In genomic region chr3:72322264-72322976, GRCh38 we compare ENCODE assay signal across 30 cellular contexts.
"Had no signal": no experiment of that assay in that cellular context is flagged by ENCODE, and none has a peak within 500 bp of the region (broad histone marks: within the 10 kb centered on the region; RNA-seq: fewer than 3 reads in every experiment).

No MANE protein-coding gene starts in this region.

- H3K4me2 ChIP-seq: smooth muscle cell had no signal

- DNase-seq: effector CD8-positive, alpha-beta T cell; endodermal cell; foreskin keratinocyte; heart right ventricle; hippocampal formation; left cardiac atrium; left lung; mesenchymal stem cell; mucosa of descending colon; naive B cell; pancreas; retina; stimulated activated CD4-positive, alpha-beta T cell treated with anti-CD3 and anti-CD28 coated beads, Interleukin-12 subunit alpha, Interleukin-12 subunit beta, amount 100 ng/mL, for 4 hours; stimulated activated CD4-positive, alpha-beta T cell treated with anti-CD3 and anti-CD28 coated beads, Interleukin-1b, Interleukin-23, amount 100 ng/mL, for 48 hours; stimulated activated CD4-positive, alpha-beta T cell treated with anti-CD3 and anti-CD28 coated beads, Interleukin-4, amount 100 ng/mL, for 1 hour; stimulated activated CD8-positive, alpha-beta memory T cell treated with anti-CD3 and anti-CD28 coated beads, Interleukin-4, amount 100 ng/mL, for 48 hours; stimulated activated naive CD4-positive, alpha-beta T cell; stimulated activated naive CD8-positive, alpha-beta T cell treated with anti-CD3 and anti-CD28 coated beads, Interleukin-15, amount 100 ng/mL, for 72 hours; transverse colon; upper lobe of right lung; uterus had no signal

- H3K4me1 ChIP-seq: foreskin keratinocyte, left lung, upper lobe of right lung, uterus had no signal

- H3K27me3 ChIP-seq: esophagus muscularis mucosa, foreskin keratinocyte, gastroesophageal sphincter, heart right ventricle, left lung, neutrophil, pancreas, suprapubic skin, transverse colon, upper lobe of right lung, uterus had no signal

- H3K27ac ChIP-seq: epithelial cell of prostate, esophagus muscularis mucosa, foreskin keratinocyte, gastroesophageal sphincter, heart right ventricle, left lung, neutrophil, pancreas, suprapubic skin, transverse colon, upper lobe of right lung, uterus had no signal

- H3K4me3 ChIP-seq: esophagus muscularis mucosa, gastroesophageal sphincter, heart right ventricle, left lung, mucosa of descending colon, pancreas, smooth muscle cell, suprapubic skin, transverse colon, upper lobe of right lung, uterus had no signal

- H3K36me3 ChIP-seq: esophagus muscularis mucosa, gastroesophageal sphincter, heart right ventricle, left lung, neutrophil, pancreas, suprapubic skin, transverse colon, upper lobe of right lung, uterus had no signal

- ATAC-seq: foreskin keratinocyte; gastroesophageal sphincter; heart right ventricle; left cardiac atrium; left lung; mucosa of descending colon; natural killer cell treated with Interleukin-12 subunit alpha and Interleukin-12 subunit beta and Interleukin-15 and Interleukin-18, amount 100 ng/mL, for 72 hours; pancreas; sciatic nerve; stimulated activated naive CD8-positive, alpha-beta T cell treated with anti-CD3 and anti-CD28 coated beads, Interleukin-15, amount 100 ng/mL, for 72 hours; upper lobe of right lung had no signal

- FAIRE-seq: islet of Langerhans, pancreas had no signal

- H3K9me3 ChIP-seq: esophagus muscularis mucosa, gastroesophageal sphincter, left lung, mucosa of descending colon, neutrophil, pancreas, suprapubic skin, transverse colon, upper lobe of right lung, uterus had no signal
